13 cellular contexts compared by ENCODE assay signal in genomic region chr2:241189093-241189855, GRCh38.
"Had no signal": no experiment of that assay in that cellular context is flagged by ENCODE, and none has a peak within 500 bp of the region (broad histone marks: within the 10 kb centered on the region; RNA-seq: fewer than 3 reads in every experiment).

No MANE protein-coding gene starts in this region.

- H3K9me3 ChIP-seq: gastroesophageal sphincter, thyroid gland, vagina had no signal

- H3K36me3 ChIP-seq: cardiac muscle cell, gastroesophageal sphincter, thyroid gland, vagina had no signal

- DNase-seq: activated CD4-positive, alpha-beta T cell treated with anti-CD3 and anti-CD28 coated beads, Interleukin-2, amount 50 U/mL, for 1 hour; activated CD4-positive, CD25-positive, alpha-beta regulatory T cell; activated naive CD4-positive, alpha-beta T cell treated with anti-CD3 and anti-CD28 coated beads for 36 hours; activated T-cell treated with anti-CD3 and anti-CD28 coated beads for 4 hours; effector CD4-positive, alpha-beta T cell; stimulated activated CD4-positive, alpha-beta T cell treated with anti-CD3 and anti-CD28 coated beads, Interleukin-4, amount 100 ng/mL, for 1 hour; stimulated activated CD8-positive, alpha-beta memory T cell treated with anti-CD3 and anti-CD28 coated beads, Interleukin-4, amount 100 ng/mL, for 48 hours; thyroid gland had no signal

- H3K27me3 ChIP-seq: cardiac muscle cell, thyroid gland, vagina had no signal

- H3K27ac ChIP-seq: cardiac muscle cell, epithelial cell of prostate, gastroesophageal sphincter, thyroid gland, vagina had no signal

- H3K4me3 ChIP-seq: cardiac muscle cell, gastroesophageal sphincter, thyroid gland, vagina had no signal

- ATAC-seq: activated T-helper 17 cell treated with anti-CD3 and anti-CD28 coated beads, Interleukin-2, amount 50 U/mL, for 72 hours; gastroesophageal sphincter had no signal

- H3K4me1 ChIP-seq: gastroesophageal sphincter, thyroid gland, vagina had no signal
